8 cellular contexts compared by ENCODE assay signal in the genomic region with DNA sequence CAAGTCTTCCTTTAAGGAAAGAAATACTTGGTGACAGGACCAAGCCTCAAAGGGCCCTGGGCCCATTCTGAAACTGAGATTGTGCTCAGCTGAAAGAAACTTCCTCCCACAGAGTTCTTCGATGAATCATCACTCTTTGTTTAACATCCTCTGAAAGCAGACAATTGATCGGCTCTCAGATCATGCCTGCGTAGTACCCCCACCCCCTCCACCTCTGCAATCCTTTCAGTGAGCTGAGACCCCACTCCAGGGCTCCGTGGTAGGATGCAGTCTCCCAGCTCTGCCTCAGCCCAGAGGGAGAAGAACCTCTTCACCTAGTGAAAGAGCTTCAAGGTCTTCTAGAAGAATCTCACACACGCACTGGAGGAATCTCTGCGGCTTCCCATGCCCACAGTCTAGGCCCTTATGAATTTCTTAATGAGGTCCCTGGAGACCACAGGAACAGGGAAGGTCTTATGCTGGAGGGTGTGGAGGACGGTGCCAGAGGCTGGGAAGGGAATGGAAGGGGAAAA.
DNase-seq lines count a peak whose midpoint lies in the region; ATAC-seq, FAIRE-seq and TF ChIP-seq lines count a peak whose summit lies in the region.

No MANE protein-coding gene starts in this region.

- intact Hi-C loops in activated CD8-positive, alpha-beta T cell treated with anti-CD3 and anti-CD28 coated beads for 36 hours (cut with micrococcal nuclease) = loop anchor here (5.0 to 10.0 kb wide), 2 partner anchors 130 to 212 kb away; a partner anchor contains a TSS

- TF ChIP-seq EP300 in suprapubic skin (IDR thresholded peaks at IDR 0.05) = no peak

- ATAC-seq in HG03108 (IDR thresholded peaks at IDR 0.05; ENCODE audit: unreplicated experiment) = peak; percentile 66
- ATAC-seq in activated CD8-positive, alpha-beta T cell treated with anti-CD3 and anti-CD28 coated beads for 36 hours = peak; percentile 24
- ATAC-seq in effector memory CD8-positive, alpha-beta T cell (replicated peaks) = no peak

- CTCF ChIA-PET in activated CD8-positive, alpha-beta T cell treated with anti-CD3 and anti-CD28 coated beads for 36 hours (lab: Charles Lee) = interaction anchor here (1.0 to 3.7 kb wide), 3 partner anchors 22 to 202 kb away, joined by 3 to 15 read pairs (median 4); no protein-coding TSS in a partner anchor

- no peak overlapping the region for H3K27ac ChIP-seq in suprapubic skin

- DNase-seq in GM19239 (ENCODE audit: insufficient read length, low spot score) = no peak
- DNase-seq in activated CD8-positive, alpha-beta T cell treated with anti-CD3 and anti-CD28 coated beads for 36 hours = peak; percentile 66
- peak; percentile 59 for DNase-seq in iPS-NIHi7 (ENCODE audit: extremely low spot score)
- DNase-seq in NCI-H345 (lab: John Stamatoyannopoulos, UW) = no peak
- no peak for DNase-seq in effector memory CD8-positive, alpha-beta T cell
- no peak for DNase-seq in AML-193 (lab: John Stamatoyannopoulos, UW)
- DNase-seq in suprapubic skin (ENCODE audit: low spot score in 2 of 2) = no peak

- no peaks in the 10 kb centered on the region for H3K9me3 Mint-ChIP-seq in activated CD8-positive, alpha-beta T cell treated with anti-CD3 and anti-CD28 coated beads for 36 hours
- no peaks in the 10 kb centered on the region for H3K9me3 Mint-ChIP-seq in effector memory CD8-positive, alpha-beta T cell

- H3K4me1 Mint-ChIP-seq in activated CD8-positive, alpha-beta T cell treated with anti-CD3 and anti-CD28 coated beads for 36 hours (ENCODE audit: low read depth) = peaks cover 40% of the 10 kb centered on the region
- peaks cover 0 to 5% of the 10 kb centered on the region in 2 donors for H3K4me1 Mint-ChIP-seq in effector memory CD8-positive, alpha-beta T cell (ENCODE audit: low read depth in 2 of 2)

- no peak for TF ChIP-seq POLR2A in suprapubic skin (IDR thresholded peaks at IDR 0.05)

- no peak overlapping the region for H3K27ac Mint-ChIP-seq in activated CD8-positive, alpha-beta T cell treated with anti-CD3 and anti-CD28 coated beads for 36 hours
- H3K27ac Mint-ChIP-seq in effector memory CD8-positive, alpha-beta T cell = no peak overlapping the region

- H3K36me3 Mint-ChIP-seq in activated CD8-positive, alpha-beta T cell treated with anti-CD3 and anti-CD28 coated beads for 36 hours (ENCODE audit: low read depth) = no peaks in the 10 kb centered on the region
- H3K36me3 Mint-ChIP-seq in effector memory CD8-positive, alpha-beta T cell (ENCODE audit: insufficient read depth) = peaks cover 4% of the 10 kb centered on the region

- WGBS in suprapubic skin = 62% methylated on average over 7 of the region's 7 CpGs

- no peak overlapping the region for H3K4me3 Mint-ChIP-seq in activated CD8-positive, alpha-beta T cell treated with anti-CD3 and anti-CD28 coated beads for 36 hours
- no peak overlapping the region for H3K4me3 Mint-ChIP-seq in effector memory CD8-positive, alpha-beta T cell

- peaks cover 31% of the 10 kb centered on the region for H3K27me3 Mint-ChIP-seq in activated CD8-positive, alpha-beta T cell treated with anti-CD3 and anti-CD28 coated beads for 36 hours
- peaks cover 53 to 57% of the 10 kb centered on the region in 2 donors for H3K27me3 Mint-ChIP-seq in effector memory CD8-positive, alpha-beta T cell

- H3K4me3 ChIP-seq in suprapubic skin = no peak overlapping the region

- TF ChIP-seq CTCF in activated CD8-positive, alpha-beta T cell treated with anti-CD3 and anti-CD28 coated beads for 36 hours (IDR thresholded peaks at IDR 0.05) = no peak
- TF ChIP-seq CTCF in suprapubic skin (IDR thresholded peaks at IDR 0.05) = no peak

- no peaks in the 10 kb centered on the region for H3K36me3 ChIP-seq in suprapubic skin

- POLR2A ChIA-PET in activated CD8-positive, alpha-beta T cell treated with anti-CD3 and anti-CD28 coated beads for 36 hours (lab: Charles Lee) = interaction anchor here (1.2 to 1.8 kb wide), 2 partner anchors 9 to 260 kb away, joined by 4 to 5 read pairs; no protein-coding TSS in a partner anchor

- peak; percentile 8 for FAIRE-seq in GM19239 (lab: Jason Lieb, UNC)

- peaks cover 20% of the 10 kb centered on the region for H3K27me3 ChIP-seq in suprapubic skin

- H3K4me1 ChIP-seq in suprapubic skin = peaks cover 36% of the 10 kb centered on the region

- H3K9me3 ChIP-seq in suprapubic skin = no peaks in the 10 kb centered on the region

Comparison
In these comparisons a context has a peak if more than half of its experiments do, and no peak if none do; other contexts are left out.
1. DNase-seq: peak in activated CD8-positive, alpha-beta T cell treated with anti-CD3 and anti-CD28 coated beads for 36 hours (single experiment) and iPS-NIHi7 (single experiment); none in GM19239 (single experiment), NCI-H345 (single experiment), effector memory CD8-positive, alpha-beta T cell (0 of 3), AML-193 (0 of 2) and suprapubic skin (0 of 2).